13 cellular contexts compared by ENCODE assay signal in genomic region chr21:19368944-19369343, GRCh38.
"Had no signal": no experiment of that assay in that cellular context is flagged by ENCODE, and none has a peak within 500 bp of the region (broad histone marks: within the 10 kb centered on the region; RNA-seq: fewer than 3 reads in every experiment).

No MANE protein-coding gene starts in this region.

- DNase-seq: activated B cell treated with CpG ODN at 0.5 μM for 24 hours; activated CD4-positive, alpha-beta memory T cell treated with anti-CD3 and anti-CD28 coated beads for 36 hours; activated CD4-positive, alpha-beta T cell treated with anti-CD3 and anti-CD28 coated beads for 4 hours; activated naive CD8-positive, alpha-beta T cell treated with anti-CD3 and anti-CD28 coated beads, Interleukin-2, amount 10 ng/mL, durations not matched to agents 7 days and 5 days; activated T-cell treated with anti-CD3 and anti-CD28 coated beads for 4 hours; caudate nucleus; dorsolateral prefrontal cortex; endodermal cell; hypothalamus; islet precursor cell had no signal

- H3K4me3 ChIP-seq: dorsolateral prefrontal cortex, lung, right atrium auricular region, tibial nerve had no signal
